1 cellular context compared by ENCODE assay signal in genomic region chr12:48936379-48936979, GRCh38.
TF ChIP-seq lines count a peak whose summit lies in the region.

No MANE protein-coding gene starts in this region.

TF ChIP-seq in H1, 55 proteins besides CTCF, POLR2A, EP300 and RAD21:
- TF ChIP-seq SIN3A (conservative IDR thresholded peaks at IDR 0.05 in 1 of 2, IDR thresholded peaks at IDR 0.05 in 1 of 2; ENCODE audit: low read depth in 1 of 2, low read length in 2 of 2) (no peak), E2F6 (IDR thresholded peaks at IDR 0.05) (no peak), BRCA1 (IDR thresholded peaks at IDR 0.05; ENCODE audit: low read depth, low read length) (no peak), RFX5 (IDR thresholded peaks at IDR 0.05; ENCODE audit: borderline replicate concordance, low read depth, low read length) (no peak), MAFK (IDR thresholded peaks at IDR 0.05; ENCODE audit: low read depth, low read length) (no peak), PHF8 (conservative IDR thresholded peaks at IDR 0.05; ENCODE audit: low read depth, low read length) (no peak), POU5F1 (IDR thresholded peaks at IDR 0.05; ENCODE audit: low read depth, low read length) (no peak), EGR1 (IDR thresholded peaks at IDR 0.05; ENCODE audit: borderline replicate concordance, low read depth, low read length) (no peak), TAF1 (IDR thresholded peaks at IDR 0.05; ENCODE audit: low read depth, low read length) (no peak), BACH1 (IDR thresholded peaks at IDR 0.05; ENCODE audit: low read length) (no peak), GABPA (IDR thresholded peaks at IDR 0.05; ENCODE audit: borderline replicate concordance, insufficient read depth, low read length) (no peak), TEAD4 (IDR thresholded peaks at IDR 0.05; ENCODE audit: low read depth, low read length) (no peak), CHD7 (IDR thresholded peaks at IDR 0.05; ENCODE audit: insufficient replicate concordance, low read length) (no peak)
- TF ChIP-seq, protein P1, sequence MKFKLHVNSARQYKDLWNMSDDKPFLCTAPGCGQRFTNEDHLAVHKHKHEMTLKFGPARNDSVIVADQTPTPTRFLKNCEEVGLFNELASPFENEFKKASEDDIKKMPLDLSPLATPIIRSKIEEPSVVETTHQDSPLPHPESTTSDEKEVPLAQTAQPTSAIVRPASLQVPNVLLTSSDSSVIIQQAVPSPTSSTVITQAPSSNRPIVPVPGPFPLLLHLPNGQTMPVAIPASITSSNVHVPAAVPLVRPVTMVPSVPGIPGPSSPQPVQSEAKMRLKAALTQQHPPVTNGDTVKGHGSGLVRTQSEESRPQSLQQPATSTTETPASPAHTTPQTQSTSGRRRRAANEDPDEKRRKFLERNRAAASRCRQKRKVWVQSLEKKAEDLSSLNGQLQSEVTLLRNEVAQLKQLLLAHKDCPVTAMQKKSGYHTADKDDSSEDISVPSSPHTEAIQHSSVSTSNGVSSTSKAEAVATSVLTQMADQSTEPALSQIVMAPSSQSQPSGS (IDR thresholded peaks at IDR 0.05; ENCODE audit: low read length): no peak
